18 cellular contexts compared by ENCODE assay signal in genomic region chr14:77004711-77005460, GRCh38. TPM values are rescaled to one million over a fixed set of nuclear protein-coding genes. Genes with fewer than 3 reads are reported as not detected.
DNase-seq lines count a peak whose midpoint lies in the region; ATAC-seq and TF ChIP-seq lines count a peak whose summit lies in the region.
"Had no signal": no experiment of that assay in that cellular context is flagged by ENCODE, and none has a peak within 500 bp of the region (broad histone marks: within the 10 kb centered on the region; RNA-seq: fewer than 3 reads in every experiment).

No MANE protein-coding gene starts in this region.

- H3K4me1 ChIP-seq in spleen: peaks cover 9 to 39% (median 24%) of the 10 kb centered on the region in 6 donors

- no peak overlapping the region for H3K4me3 Mint-ChIP-seq in activated naive CD4-positive, alpha-beta T cell treated with anti-CD3 and anti-CD28 coated beads, Interleukin-2, amount 50 U/mL, for 24 hours
- no peak overlapping the region for H3K4me3 Mint-ChIP-seq in stimulated activated effector memory CD8-positive, alpha-beta T cell treated with anti-CD3 and anti-CD28 coated beads, Interleukin-12 subunit alpha, Interleukin-12 subunit beta, amount 100 ng/mL, for 72 hours
- H3K4me3 Mint-ChIP-seq: activated CD4-positive, alpha-beta T cell treated with anti-CD3 and anti-CD28 coated beads, Interleukin-2, amount 10 ng/mL, durations not matched to agents 24 days and 14 days; activated T-cell treated with anti-CD3 and anti-CD28 coated beads, Interleukin-2, amount 50 U/mL, for 4 hours had no signal

- H3K36me3 Mint-ChIP-seq in activated naive CD4-positive, alpha-beta T cell treated with anti-CD3 and anti-CD28 coated beads, Interleukin-2, amount 50 U/mL, for 24 hours: no peaks in the 10 kb centered on the region
- H3K36me3 Mint-ChIP-seq in stimulated activated effector memory CD8-positive, alpha-beta T cell treated with anti-CD3 and anti-CD28 coated beads, Interleukin-12 subunit alpha, Interleukin-12 subunit beta, amount 100 ng/mL, for 72 hours: no peaks in the 10 kb centered on the region

- no peak for DNase-seq in activated naive CD4-positive, alpha-beta T cell treated with Interleukin-2 at 50 U/mL for 16 hours
- DNase-seq in NB4 (ENCODE audit: low read depth) (peak; percentile 46), fibroblast of the aortic adventitia (ENCODE audit: low read depth) (peak; percentile 19), inferior parietal cortex (ENCODE audit: extremely low spot score) (no peak), spleen (no peak)
- DNase-seq in stimulated activated effector memory CD8-positive, alpha-beta T cell treated with anti-CD3 and anti-CD28 coated beads, Interleukin-12 subunit alpha, Interleukin-12 subunit beta, amount 100 ng/mL, for 72 hours (ENCODE audit: low spot score in 2 of 2): no peak
- DNase-seq: activated CD4-positive, alpha-beta T cell treated with anti-CD3 and anti-CD28 coated beads, Interleukin-2, amount 10 ng/mL, durations not matched to agents 24 days and 14 days; activated T-cell treated with anti-CD3 and anti-CD28 coated beads, Interleukin-2, amount 50 U/mL, for 4 hours; kidney; mucosa of descending colon; NCI-H774; Right ventricle myocardium superior; stimulated activated CD4-positive, alpha-beta T cell treated with anti-CD3 and anti-CD28 coated beads, Interleukin-15, amount 100 ng/mL, for 24 hours had no signal

- H3K27ac Mint-ChIP-seq in activated naive CD4-positive, alpha-beta T cell treated with anti-CD3 and anti-CD28 coated beads, Interleukin-2, amount 50 U/mL, for 24 hours: peak overlapping the region; percentile 65
- H3K27ac Mint-ChIP-seq in stimulated activated effector memory CD8-positive, alpha-beta T cell treated with anti-CD3 and anti-CD28 coated beads, Interleukin-12 subunit alpha, Interleukin-12 subunit beta, amount 100 ng/mL, for 72 hours: no peak overlapping the region
- H3K27ac Mint-ChIP-seq: activated CD4-positive, alpha-beta T cell treated with anti-CD3 and anti-CD28 coated beads, Interleukin-2, amount 10 ng/mL, durations not matched to agents 24 days and 14 days had no signal

- TF ChIP-seq CTCF in NB4 (IDR thresholded peaks at IDR 0.05; ENCODE audit: low read depth, low read length) (no peak), fibroblast of the aortic adventitia (IDR thresholded peaks at IDR 0.05; ENCODE audit: insufficient read depth, low read length) (no peak), spleen (IDR thresholded peaks at IDR 0.05 in 8 of 11, conservative IDR thresholded peaks at IDR 0.05 in 3 of 11) (no peak)

- no peak overlapping the region for H3K27ac ChIP-seq in spleen
- H3K27ac ChIP-seq: heart left ventricle, suprapubic skin had no signal

- H3K4me3 ChIP-seq in NB4 (ENCODE audit: low read depth, low read length) (no peak overlapping the region), fibroblast of the aortic adventitia (ENCODE audit: low read depth, low read length) (no peak overlapping the region), spleen (no peak overlapping the region)
- H3K4me3 ChIP-seq: adrenal gland, heart left ventricle, mucosa of descending colon, suprapubic skin had no signal

- WGBS in spleen, 5 donors: 56 to 78% (median 69%) methylated on average over 7 to 9 of the region's 9 CpGs

- peak; percentile 14 for ATAC-seq in stimulated activated effector memory CD8-positive, alpha-beta T cell treated with anti-CD3 and anti-CD28 coated beads, Interleukin-12 subunit alpha, Interleukin-12 subunit beta, amount 100 ng/mL, for 72 hours
- ATAC-seq in HG03159 (IDR thresholded peaks at IDR 0.05; ENCODE audit: unreplicated experiment): no peak
- ATAC-seq: activated T-cell treated with anti-CD3 and anti-CD28 coated beads, Interleukin-2, amount 50 U/mL, for 4 hours; heart left ventricle had no signal

- no peaks in the 10 kb centered on the region for H3K36me3 ChIP-seq in spleen
- H3K36me3 ChIP-seq: adrenal gland, heart left ventricle, suprapubic skin had no signal

- intact Hi-C loops in spleen (cut with DNase I; ENCODE audit: low total_unique reads): no loop called here

- H3K9me3 ChIP-seq in spleen: no peaks in the 10 kb centered on the region
- H3K9me3 ChIP-seq: adrenal gland, heart left ventricle, mucosa of descending colon, suprapubic skin had no signal

- no peaks in the 10 kb centered on the region for H3K27me3 ChIP-seq in spleen (replicated peaks in 1 of 7)
- H3K27me3 ChIP-seq: adrenal gland, heart left ventricle, suprapubic skin had no signal

- TF ChIP-seq POLR2A in NB4 (IDR thresholded peaks at IDR 0.05; ENCODE audit: extremely low read depth, insufficient read length): no peak
- TF ChIP-seq POLR2A in spleen (IDR thresholded peaks at IDR 0.05): no peak

- no peaks in the 10 kb centered on the region for H3K27me3 Mint-ChIP-seq in activated naive CD4-positive, alpha-beta T cell treated with anti-CD3 and anti-CD28 coated beads, Interleukin-2, amount 50 U/mL, for 24 hours
- H3K27me3 Mint-ChIP-seq: activated CD4-positive, alpha-beta T cell treated with anti-CD3 and anti-CD28 coated beads, Interleukin-2, amount 10 ng/mL, durations not matched to agents 24 days and 14 days had no signal

- no peaks in the 10 kb centered on the region for H3K9me3 Mint-ChIP-seq in activated naive CD4-positive, alpha-beta T cell treated with anti-CD3 and anti-CD28 coated beads, Interleukin-2, amount 50 U/mL, for 24 hours
- H3K9me3 Mint-ChIP-seq in stimulated activated effector memory CD8-positive, alpha-beta T cell treated with anti-CD3 and anti-CD28 coated beads, Interleukin-12 subunit alpha, Interleukin-12 subunit beta, amount 100 ng/mL, for 72 hours: no peaks in the 10 kb centered on the region
- H3K9me3 Mint-ChIP-seq: activated CD4-positive, alpha-beta T cell treated with anti-CD3 and anti-CD28 coated beads, Interleukin-2, amount 10 ng/mL, durations not matched to agents 24 days and 14 days; activated T-cell treated with anti-CD3 and anti-CD28 coated beads, Interleukin-2, amount 50 U/mL, for 4 hours had no signal

- peaks cover 16% of the 10 kb centered on the region for H3K4me1 Mint-ChIP-seq in activated naive CD4-positive, alpha-beta T cell treated with anti-CD3 and anti-CD28 coated beads, Interleukin-2, amount 50 U/mL, for 24 hours
- H3K4me1 Mint-ChIP-seq in stimulated activated effector memory CD8-positive, alpha-beta T cell treated with anti-CD3 and anti-CD28 coated beads, Interleukin-12 subunit alpha, Interleukin-12 subunit beta, amount 100 ng/mL, for 72 hours: peaks cover 11% of the 10 kb centered on the region

RNA-seq across cellular contexts. Expression of gene IRF2BPL, which starts 23.6 kb away (rescaled TPM):
- total RNA-seq in fibroblast of the aortic adventitia (ENCODE audit: low replicate concordance) (21.6 and 25.8 TPM in 2 replicates), spleen (10 to 100 TPM; 38.2 to 62.7 (median 47.7) TPM)
- 10 to 100 TPM in 1 of 3 donors, 1 to 10 TPM in 2; 4.1 to 15.8 (median 6.3) TPM for polyA plus RNA-seq in spleen

Comparison
In these comparisons a context has a peak if more than half of its experiments do, and no peak if none do; other contexts are left out.
1. DNase-seq: peak in NB4 (single experiment) and fibroblast of the aortic adventitia (single experiment); none in activated naive CD4-positive, alpha-beta T cell treated with Interleukin-2 at 50 U/mL for 16 hours (single experiment), stimulated activated effector memory CD8-positive, alpha-beta T cell treated with anti-CD3 and anti-CD28 coated beads, Interleukin-12 subunit alpha, Interleukin-12 subunit beta, amount 100 ng/mL, for 72 hours (0 of 2), inferior parietal cortex (single experiment) and spleen (single experiment).